Comparison of ENCODE assay signal across 1 cellular context in the genomic region with DNA sequence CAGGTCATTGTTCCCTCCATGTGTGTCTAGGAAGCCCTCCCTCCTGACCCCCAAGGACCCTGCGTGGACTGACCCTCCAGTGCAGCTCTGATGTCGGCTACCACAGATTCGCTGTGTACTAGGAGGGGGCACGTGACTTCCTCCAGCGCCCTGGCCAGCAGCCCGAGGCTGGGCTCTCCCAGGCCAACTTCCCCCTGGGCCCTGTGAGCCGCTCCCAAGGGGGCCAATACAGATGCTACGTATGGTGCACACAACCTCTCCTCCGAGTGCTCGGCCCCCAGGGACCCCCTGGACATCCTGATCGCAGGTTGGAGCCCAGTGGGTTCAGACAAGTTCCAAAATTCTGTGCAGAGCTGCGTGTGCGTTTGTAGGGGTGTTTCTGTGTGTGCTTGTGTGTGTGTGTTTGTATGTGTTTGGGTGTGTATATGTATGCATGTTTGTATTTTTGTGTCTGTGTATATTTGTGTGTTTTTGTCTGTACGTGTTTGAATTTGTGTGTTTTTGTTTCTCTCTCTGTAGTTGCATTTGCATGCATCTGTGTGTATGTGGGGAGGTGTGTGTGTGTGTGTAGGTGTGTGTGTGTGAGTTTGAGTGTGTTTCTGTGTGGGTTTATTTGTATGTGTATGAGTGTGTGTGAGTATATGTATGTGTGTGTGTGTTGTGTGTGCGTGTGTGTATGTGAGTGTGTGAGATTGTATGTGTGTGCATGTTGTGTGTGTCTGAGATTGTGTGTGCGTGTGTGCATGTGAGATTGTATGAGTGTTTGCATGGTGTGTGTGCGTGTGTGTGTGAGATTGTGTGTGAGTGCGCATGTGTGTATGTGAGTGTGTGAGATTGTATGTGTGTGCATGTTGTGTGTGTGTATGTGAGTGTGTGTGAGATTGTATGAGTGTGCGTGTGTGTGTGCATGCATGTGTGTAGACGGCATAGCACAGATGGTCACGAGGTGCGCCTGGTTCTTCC.
A peak's percentile ranks its signal among the peaks of the same experiment; 100 is the strongest.
TF ChIP-seq lines count a peak whose summit lies in the region.

No MANE protein-coding gene starts in this region.

TF ChIP-seq in HepG2, 621 proteins besides CTCF, POLR2A, EP300 and RAD21:
- TF ChIP-seq ZNF530 (CRISPR knock-in tag; IDR thresholded peaks at IDR 0.05; ENCODE audit: low read depth) (no peak), NCOR1 (IDR thresholded peaks at IDR 0.05; ENCODE audit: borderline replicate concordance, low read length) (no peak), ZNF260 (CRISPR knock-in tag; IDR thresholded peaks at IDR 0.05; ENCODE audit: borderline replicate concordance, low read depth) (no peak), EHMT2 (IDR thresholded peaks at IDR 0.05; ENCODE audit: borderline replicate concordance, low read depth, low read length) (no peak), FOXK2 (IDR thresholded peaks at IDR 0.05) (no peak), ZNF567 (CRISPR knock-in tag; IDR thresholded peaks at IDR 0.05; ENCODE audit: borderline replicate concordance) (no peak), ARNT (IDR thresholded peaks at IDR 0.05) (peak; percentile 16; the same call in 1 of the 2 replicates)
